In the genomic region with DNA sequence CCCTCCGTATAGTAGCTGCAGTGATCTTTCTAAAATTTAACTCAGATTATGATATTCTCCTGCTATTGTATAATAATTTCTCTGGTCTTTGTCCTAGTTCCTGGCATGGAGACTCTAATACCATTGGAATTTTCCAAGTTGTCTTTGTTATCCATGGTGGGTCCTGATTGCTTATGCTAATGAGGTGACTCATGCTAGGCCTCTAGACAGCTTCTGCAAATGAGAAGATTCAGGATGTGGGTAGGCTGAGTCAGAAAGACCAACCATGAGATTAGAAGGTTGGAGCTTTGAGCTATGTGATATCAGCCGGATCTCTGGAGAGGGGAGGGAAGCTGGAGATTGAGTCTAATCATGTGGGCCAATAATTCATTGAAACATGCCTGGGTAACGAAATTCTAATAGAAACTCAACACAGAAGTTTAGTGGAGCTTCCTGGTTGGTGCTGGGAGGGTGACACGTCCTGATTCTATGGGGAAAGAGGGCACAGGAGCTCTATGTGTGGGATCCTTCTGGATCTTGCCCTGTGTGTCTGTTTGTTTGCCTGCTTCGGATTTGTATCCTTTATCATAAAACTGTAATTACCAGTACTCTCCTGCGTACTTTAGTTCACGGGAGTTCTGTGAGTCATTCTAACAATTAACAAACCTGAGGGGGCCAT, we compare ENCODE assay signal across 1 cellular context.
TF ChIP-seq lines count a peak whose summit lies in the region.

No MANE protein-coding gene starts in this region.

TF ChIP-seq in K562, 482 proteins besides CTCF, POLR2A, EP300 and RAD21 (continued from another document):
- TF ChIP-seq ATF4 (CRISPR knock-in tag; IDR thresholded peaks at IDR 0.05): no peak
- TF ChIP-seq KDM1A (IDR thresholded peaks at IDR 0.05): peak; percentile 92
- no peak for TF ChIP-seq SRSF9 (IDR thresholded peaks at IDR 0.05; ENCODE audit: borderline replicate concordance, low read depth, low read length)
- TF ChIP-seq NCOA4 (IDR thresholded peaks at IDR 0.05; ENCODE audit: partially characterized antibody): no peak
- TF ChIP-seq LCOR (CRISPR knock-in tag; IDR thresholded peaks at IDR 0.05): no peak
- peak; percentile 38; the same call in 1 of the 2 replicates for TF ChIP-seq MYC (IDR thresholded peaks at IDR 0.05; ENCODE audit: low read depth, low read length)
- TF ChIP-seq MYC (CRISPR knock-in tag; IDR thresholded peaks at IDR 0.05; ENCODE audit: borderline replicate concordance, low read depth): no peak
- TF ChIP-seq SMAD3 (CRISPR knock-in tag; conservative IDR thresholded peaks at IDR 0.05): no peak; the same call in 1 of the 2 replicates
- TF ChIP-seq KLF16 (IDR thresholded peaks at IDR 0.05): peak; percentile 29; the same call in 1 of the 2 replicates
- no peak for TF ChIP-seq MTA3 (IDR thresholded peaks at IDR 0.05; ENCODE audit: borderline replicate concordance)
- peak; percentile 98 for TF ChIP-seq JUN (IDR thresholded peaks at IDR 0.05; ENCODE audit: borderline replicate concordance, low read depth, low read length)
- no peak for TF ChIP-seq JUN (CRISPR knock-in tag; IDR thresholded peaks at IDR 0.05; ENCODE audit: borderline replicate concordance)
TF ChIP-seq in K562: peak in this region for 62.
